1 cellular context compared by ENCODE assay signal in the genomic region with DNA sequence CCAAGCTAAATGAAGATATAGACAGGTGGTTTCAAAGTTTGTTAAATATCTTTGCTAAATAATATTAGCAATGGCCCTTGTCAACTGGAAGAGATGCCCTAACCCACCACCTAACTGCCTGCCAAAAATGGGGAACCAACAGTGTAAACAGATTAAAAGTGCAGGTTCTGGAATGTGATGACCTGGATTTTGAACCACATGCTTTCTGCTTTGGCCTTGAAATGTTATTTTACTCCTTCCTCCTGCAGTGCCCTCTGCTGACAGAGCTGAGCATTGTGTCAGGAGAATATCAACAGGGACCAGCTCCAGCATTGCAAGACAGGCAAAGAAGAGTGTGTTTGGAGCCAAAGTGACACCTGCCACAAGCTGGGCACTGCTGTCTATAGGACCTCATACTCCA.
TF ChIP-seq lines count a peak whose summit lies in the region.

No MANE protein-coding gene starts in this region.

TF ChIP-seq in HepG2, 621 proteins besides CTCF, POLR2A, EP300 and RAD21 (continued from another document and continues in another):
- TF ChIP-seq, protein P1, sequence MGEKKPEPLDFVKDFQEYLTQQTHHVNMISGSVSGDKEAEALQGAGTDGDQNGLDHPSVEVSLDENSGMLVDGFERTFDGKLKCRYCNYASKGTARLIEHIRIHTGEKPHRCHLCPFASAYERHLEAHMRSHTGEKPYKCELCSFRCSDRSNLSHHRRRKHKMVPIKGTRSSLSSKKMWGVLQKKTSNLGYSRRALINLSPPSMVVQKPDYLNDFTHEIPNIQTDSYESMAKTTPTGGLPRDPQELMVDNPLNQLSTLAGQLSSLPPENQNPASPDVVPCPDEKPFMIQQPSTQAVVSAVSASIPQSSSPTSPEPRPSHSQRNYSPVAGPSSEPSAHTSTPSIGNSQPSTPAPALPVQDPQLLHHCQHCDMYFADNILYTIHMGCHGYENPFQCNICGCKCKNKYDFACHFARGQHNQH (CRISPR knock-in tag; IDR thresholded peaks at IDR 0.05): 0 out of 2 replicates have a peak, but pooled peaks have one; percentile 20
- TF ChIP-seq ZNF614 (CRISPR knock-in tag; IDR thresholded peaks at IDR 0.05; ENCODE audit: borderline replicate concordance): peak; percentile 96
- TF ChIP-seq, protein P2, sequence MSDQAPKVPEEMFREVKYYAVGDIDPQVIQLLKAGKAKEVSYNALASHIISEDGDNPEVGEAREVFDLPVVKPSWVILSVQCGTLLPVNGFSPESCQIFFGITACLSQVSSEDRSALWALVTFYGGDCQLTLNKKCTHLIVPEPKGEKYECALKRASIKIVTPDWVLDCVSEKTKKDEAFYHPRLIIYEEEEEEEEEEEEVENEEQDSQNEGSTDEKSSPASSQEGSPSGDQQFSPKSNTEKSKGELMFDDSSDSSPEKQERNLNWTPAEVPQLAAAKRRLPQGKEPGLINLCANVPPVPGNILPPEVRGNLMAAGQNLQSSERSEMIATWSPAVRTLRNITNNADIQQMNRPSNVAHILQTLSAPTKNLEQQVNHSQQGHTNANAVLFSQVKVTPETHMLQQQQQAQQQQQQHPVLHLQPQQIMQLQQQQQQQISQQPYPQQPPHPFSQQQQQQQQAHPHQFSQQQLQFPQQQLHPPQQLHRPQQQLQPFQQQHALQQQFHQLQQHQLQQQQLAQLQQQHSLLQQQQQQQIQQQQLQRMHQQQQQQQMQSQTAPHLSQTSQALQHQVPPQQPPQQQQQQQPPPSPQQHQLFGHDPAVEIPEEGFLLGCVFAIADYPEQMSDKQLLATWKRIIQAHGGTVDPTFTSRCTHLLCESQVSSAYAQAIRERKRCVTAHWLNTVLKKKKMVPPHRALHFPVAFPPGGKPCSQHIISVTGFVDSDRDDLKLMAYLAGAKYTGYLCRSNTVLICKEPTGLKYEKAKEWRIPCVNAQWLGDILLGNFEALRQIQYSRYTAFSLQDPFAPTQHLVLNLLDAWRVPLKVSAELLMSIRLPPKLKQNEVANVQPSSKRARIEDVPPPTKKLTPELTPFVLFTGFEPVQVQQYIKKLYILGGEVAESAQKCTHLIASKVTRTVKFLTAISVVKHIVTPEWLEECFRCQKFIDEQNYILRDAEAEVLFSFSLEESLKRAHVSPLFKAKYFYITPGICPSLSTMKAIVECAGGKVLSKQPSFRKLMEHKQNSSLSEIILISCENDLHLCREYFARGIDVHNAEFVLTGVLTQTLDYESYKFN (CRISPR knock-in tag; conservative IDR thresholded peaks at IDR 0.05): peak; percentile 32; the same call in 1 of the 2 replicates
- TF ChIP-seq CBX1 (IDR thresholded peaks at IDR 0.05; ENCODE audit: low read depth): peak; percentile 58
- TF ChIP-seq ZEB1 (IDR thresholded peaks at IDR 0.05; ENCODE audit: insufficient replicate concordance, low read depth): peak; percentile 28
- TF ChIP-seq, protein P3, sequence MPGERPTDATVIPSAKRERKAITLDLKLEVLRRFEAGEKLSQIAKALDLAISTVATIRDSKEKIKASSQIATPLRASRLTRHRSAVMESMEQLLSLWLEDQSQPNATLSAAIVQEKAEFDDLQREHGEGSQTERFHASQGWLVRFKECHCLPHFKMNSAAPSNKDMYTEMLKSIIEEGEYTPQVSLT (CRISPR knock-in tag; IDR thresholded peaks at IDR 0.05; ENCODE audit: borderline replicate concordance, low read depth): no peak
- peak; percentile 49; the same call in 1 of the 2 replicates for TF ChIP-seq REPIN1 (CRISPR knock-in tag; IDR thresholded peaks at IDR 0.05; ENCODE audit: borderline replicate concordance, low read depth)
- TF ChIP-seq ZNF382 (CRISPR knock-in tag; IDR thresholded peaks at IDR 0.05; ENCODE audit: borderline replicate concordance): no peak
- no peak for TF ChIP-seq YY1 (IDR thresholded peaks at IDR 0.05; ENCODE audit: insufficient read depth, insufficient replicate concordance, low read depth, low read length)
- TF ChIP-seq, protein P4, sequence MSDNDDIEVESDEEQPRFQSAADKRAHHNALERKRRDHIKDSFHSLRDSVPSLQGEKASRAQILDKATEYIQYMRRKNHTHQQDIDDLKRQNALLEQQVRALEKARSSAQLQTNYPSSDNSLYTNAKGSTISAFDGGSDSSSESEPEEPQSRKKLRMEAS (IDR thresholded peaks at IDR 0.05): peak; percentile 58
- TF ChIP-seq NCOR1 (IDR thresholded peaks at IDR 0.05; ENCODE audit: borderline replicate concordance, low read length): peak; percentile 44; the same call in 1 of the 2 replicates
- peak; percentile 51 for TF ChIP-seq SAP130 (CRISPR knock-in tag; IDR thresholded peaks at IDR 0.05; ENCODE audit: low read depth)
- no peak for TF ChIP-seq FOXP1 (IDR thresholded peaks at IDR 0.05)
- 0 out of 2 replicates have a peak, but pooled peaks have one; percentile 21 for TF ChIP-seq FOXP1 (CRISPR knock-in tag; IDR thresholded peaks at IDR 0.05)
- TF ChIP-seq, protein P5, sequence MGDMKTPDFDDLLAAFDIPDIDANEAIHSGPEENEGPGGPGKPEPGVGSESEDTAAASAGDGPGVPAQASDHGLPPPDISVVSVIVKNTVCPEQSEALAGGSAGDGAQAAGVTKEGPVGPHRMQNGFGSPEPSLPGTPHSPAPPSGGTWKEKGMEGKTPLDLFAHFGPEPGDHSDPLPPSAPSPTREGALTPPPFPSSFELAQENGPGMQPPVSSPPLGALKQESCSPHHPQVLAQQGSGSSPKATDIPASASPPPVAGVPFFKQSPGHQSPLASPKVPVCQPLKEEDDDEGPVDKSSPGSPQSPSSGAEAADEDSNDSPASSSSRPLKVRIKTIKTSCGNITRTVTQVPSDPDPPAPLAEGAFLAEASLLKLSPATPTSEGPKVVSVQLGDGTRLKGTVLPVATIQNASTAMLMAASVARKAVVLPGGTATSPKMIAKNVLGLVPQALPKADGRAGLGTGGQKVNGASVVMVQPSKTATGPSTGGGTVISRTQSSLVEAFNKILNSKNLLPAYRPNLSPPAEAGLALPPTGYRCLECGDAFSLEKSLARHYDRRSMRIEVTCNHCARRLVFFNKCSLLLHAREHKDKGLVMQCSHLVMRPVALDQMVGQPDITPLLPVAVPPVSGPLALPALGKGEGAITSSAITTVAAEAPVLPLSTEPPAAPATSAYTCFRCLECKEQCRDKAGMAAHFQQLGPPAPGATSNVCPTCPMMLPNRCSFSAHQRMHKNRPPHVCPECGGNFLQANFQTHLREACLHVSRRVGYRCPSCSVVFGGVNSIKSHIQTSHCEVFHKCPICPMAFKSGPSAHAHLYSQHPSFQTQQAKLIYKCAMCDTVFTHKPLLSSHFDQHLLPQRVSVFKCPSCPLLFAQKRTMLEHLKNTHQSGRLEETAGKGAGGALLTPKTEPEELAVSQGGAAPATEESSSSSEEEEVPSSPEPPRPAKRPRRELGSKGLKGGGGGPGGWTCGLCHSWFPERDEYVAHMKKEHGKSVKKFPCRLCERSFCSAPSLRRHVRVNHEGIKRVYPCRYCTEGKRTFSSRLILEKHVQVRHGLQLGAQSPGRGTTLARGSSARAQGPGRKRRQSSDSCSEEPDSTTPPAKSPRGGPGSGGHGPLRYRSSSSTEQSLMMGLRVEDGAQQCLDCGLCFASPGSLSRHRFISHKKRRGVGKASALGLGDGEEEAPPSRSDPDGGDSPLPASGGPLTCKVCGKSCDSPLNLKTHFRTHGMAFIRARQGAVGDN (CRISPR knock-in tag; IDR thresholded peaks at IDR 0.05): no peak
- TF ChIP-seq, protein P6, sequence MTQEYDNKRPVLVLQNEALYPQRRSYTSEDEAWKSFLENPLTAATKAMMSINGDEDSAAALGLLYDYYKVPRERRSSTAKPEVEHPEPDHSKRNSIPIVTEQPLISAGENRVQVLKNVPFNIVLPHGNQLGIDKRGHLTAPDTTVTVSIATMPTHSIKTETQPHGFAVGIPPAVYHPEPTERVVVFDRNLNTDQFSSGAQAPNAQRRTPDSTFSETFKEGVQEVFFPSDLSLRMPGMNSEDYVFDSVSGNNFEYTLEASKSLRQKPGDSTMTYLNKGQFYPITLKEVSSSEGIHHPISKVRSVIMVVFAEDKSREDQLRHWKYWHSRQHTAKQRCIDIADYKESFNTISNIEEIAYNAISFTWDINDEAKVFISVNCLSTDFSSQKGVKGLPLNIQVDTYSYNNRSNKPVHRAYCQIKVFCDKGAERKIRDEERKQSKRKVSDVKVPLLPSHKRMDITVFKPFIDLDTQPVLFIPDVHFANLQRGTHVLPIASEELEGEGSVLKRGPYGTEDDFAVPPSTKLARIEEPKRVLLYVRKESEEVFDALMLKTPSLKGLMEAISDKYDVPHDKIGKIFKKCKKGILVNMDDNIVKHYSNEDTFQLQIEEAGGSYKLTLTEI (CRISPR knock-in tag; conservative IDR thresholded peaks at IDR 0.05): no peak
- TF ChIP-seq FOXA3 (CRISPR knock-in tag; IDR thresholded peaks at IDR 0.05): 0 out of 2 replicates have a peak, but pooled peaks have one; percentile 39
- no peak for TF ChIP-seq ARNT2 (CRISPR knock-in tag; IDR thresholded peaks at IDR 0.05; ENCODE audit: low read depth)
- TF ChIP-seq CENPT (CRISPR knock-in tag; IDR thresholded peaks at IDR 0.05; ENCODE audit: low read depth): no peak
- TF ChIP-seq ZNF709 (CRISPR knock-in tag; IDR thresholded peaks at IDR 0.05): no peak
- TF ChIP-seq EHMT2 (IDR thresholded peaks at IDR 0.05; ENCODE audit: borderline replicate concordance, low read depth, low read length): peak; percentile 58; the same call in 1 of the 2 replicates
- TF ChIP-seq, protein P7, sequence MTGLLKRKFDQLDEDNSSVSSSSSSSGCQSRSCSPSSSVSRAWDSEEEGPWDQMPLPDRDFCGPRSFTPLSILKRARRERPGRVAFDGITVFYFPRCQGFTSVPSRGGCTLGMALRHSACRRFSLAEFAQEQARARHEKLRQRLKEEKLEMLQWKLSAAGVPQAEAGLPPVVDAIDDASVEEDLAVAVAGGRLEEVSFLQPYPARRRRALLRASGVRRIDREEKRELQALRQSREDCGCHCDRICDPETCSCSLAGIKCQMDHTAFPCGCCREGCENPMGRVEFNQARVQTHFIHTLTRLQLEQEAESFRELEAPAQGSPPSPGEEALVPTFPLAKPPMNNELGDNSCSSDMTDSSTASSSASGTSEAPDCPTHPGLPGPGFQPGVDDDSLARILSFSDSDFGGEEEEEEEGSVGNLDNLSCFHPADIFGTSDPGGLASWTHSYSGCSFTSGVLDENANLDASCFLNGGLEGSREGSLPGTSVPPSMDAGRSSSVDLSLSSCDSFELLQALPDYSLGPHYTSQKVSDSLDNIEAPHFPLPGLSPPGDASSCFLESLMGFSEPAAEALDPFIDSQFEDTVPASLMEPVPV (CRISPR knock-in tag; IDR thresholded peaks at IDR 0.05): no peak
- TF ChIP-seq, protein P8, sequence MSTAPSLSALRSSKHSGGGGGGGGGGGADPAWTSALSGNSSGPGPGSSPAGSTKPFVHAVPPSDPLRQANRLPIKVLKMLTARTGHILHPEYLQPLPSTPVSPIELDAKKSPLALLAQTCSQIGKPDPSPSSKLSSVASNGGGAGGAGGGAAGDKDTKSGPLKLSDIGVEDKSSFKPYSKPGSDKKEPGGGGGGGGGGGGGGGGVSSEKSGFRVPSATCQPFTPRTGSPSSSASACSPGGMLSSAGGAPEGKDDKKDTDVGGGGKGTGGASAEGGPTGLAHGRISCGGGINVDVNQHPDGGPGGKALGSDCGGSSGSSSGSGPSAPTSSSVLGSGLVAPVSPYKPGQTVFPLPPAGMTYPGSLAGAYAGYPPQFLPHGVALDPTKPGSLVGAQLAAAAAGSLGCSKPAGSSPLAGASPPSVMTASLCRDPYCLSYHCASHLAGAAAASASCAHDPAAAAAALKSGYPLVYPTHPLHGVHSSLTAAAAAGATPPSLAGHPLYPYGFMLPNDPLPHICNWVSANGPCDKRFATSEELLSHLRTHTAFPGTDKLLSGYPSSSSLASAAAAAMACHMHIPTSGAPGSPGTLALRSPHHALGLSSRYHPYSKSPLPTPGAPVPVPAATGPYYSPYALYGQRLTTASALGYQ (CRISPR knock-in tag; IDR thresholded peaks at IDR 0.05): no peak
- TF ChIP-seq SOX6 (IDR thresholded peaks at IDR 0.05): no peak
- TF ChIP-seq SOX6 (CRISPR knock-in tag; IDR thresholded peaks at IDR 0.05): peak; percentile 56; the same call in 1 of the 2 replicates
- TF ChIP-seq ZNF552 (CRISPR knock-in tag; IDR thresholded peaks at IDR 0.05; ENCODE audit: borderline replicate concordance): no peak
- TF ChIP-seq, protein P9, sequence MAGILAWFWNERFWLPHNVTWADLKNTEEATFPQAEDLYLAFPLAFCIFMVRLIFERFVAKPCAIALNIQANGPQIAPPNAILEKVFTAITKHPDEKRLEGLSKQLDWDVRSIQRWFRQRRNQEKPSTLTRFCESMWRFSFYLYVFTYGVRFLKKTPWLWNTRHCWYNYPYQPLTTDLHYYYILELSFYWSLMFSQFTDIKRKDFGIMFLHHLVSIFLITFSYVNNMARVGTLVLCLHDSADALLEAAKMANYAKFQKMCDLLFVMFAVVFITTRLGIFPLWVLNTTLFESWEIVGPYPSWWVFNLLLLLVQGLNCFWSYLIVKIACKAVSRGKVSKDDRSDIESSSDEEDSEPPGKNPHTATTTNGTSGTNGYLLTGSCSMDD (CRISPR knock-in tag; IDR thresholded peaks at IDR 0.05): no peak
- TF ChIP-seq ARNT (IDR thresholded peaks at IDR 0.05): no peak
- TF ChIP-seq TSC22D2 (CRISPR knock-in tag; IDR thresholded peaks at IDR 0.05; ENCODE audit: borderline replicate concordance): no peak
- TF ChIP-seq ZSCAN21 (CRISPR knock-in tag; IDR thresholded peaks at IDR 0.05; ENCODE audit: borderline replicate concordance): no peak
- no peak for TF ChIP-seq CREB1 (IDR thresholded peaks at IDR 0.05)
- 0 out of 2 replicates have a peak, but pooled peaks have one; percentile 16 for TF ChIP-seq CREB1 (CRISPR knock-in tag; IDR thresholded peaks at IDR 0.05)
- TF ChIP-seq MIER2 (CRISPR knock-in tag; IDR thresholded peaks at IDR 0.05): 0 out of 2 replicates have a peak, but pooled peaks have one; percentile 37
- no peak for TF ChIP-seq MTA3 (CRISPR knock-in tag; IDR thresholded peaks at IDR 0.05)
- no peak for TF ChIP-seq AGO1 (IDR thresholded peaks at IDR 0.05; ENCODE audit: low read depth, low read length, poor library complexity, severe bottlenecking)
- TF ChIP-seq, protein P10, sequence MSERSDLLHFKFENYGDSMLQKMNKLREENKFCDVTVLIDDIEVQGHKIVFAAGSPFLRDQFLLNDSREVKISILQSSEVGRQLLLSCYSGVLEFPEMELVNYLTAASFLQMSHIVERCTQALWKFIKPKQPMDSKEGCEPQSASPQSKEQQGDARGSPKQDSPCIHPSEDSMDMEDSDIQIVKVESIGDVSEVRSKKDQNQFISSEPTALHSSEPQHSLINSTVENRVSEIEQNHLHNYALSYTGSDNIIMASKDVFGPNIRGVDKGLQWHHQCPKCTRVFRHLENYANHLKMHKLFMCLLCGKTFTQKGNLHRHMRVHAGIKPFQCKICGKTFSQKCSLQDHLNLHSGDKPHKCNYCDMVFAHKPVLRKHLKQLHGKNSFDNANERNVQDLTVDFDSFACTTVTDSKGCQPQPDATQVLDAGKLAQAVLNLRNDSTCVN (CRISPR knock-in tag; IDR thresholded peaks at IDR 0.05; ENCODE audit: borderline replicate concordance): no peak
- no peak for TF ChIP-seq ADNP (CRISPR knock-in tag; IDR thresholded peaks at IDR 0.05)
